8 cellular contexts compared by ENCODE assay signal in genomic region chr12:57844725-57845477, GRCh38. TPM values are rescaled to one million over a fixed set of nuclear protein-coding genes. Genes with fewer than 3 reads are reported as not detected.
DNase-seq lines count a peak whose midpoint lies in the region; ATAC-seq lines count a peak whose summit lies in the region.

No MANE protein-coding gene starts in this region.

- H3K9ac ChIP-seq in neuronal stem cell (ENCODE audit: low read depth, low read length, poor library complexity) = peak overlapping the region; percentile 92

- H3K36me3 ChIP-seq in MG63 (peaks cover 32% of the 10 kb centered on the region), neuronal stem cell (replicated peaks in 1 of 2; ENCODE audit: control insufficient read depth in 2 of 2, insufficient read depth in 2 of 2, low read length in 2 of 2) (peaks cover 0 to 34% of the 10 kb centered on the region in 2 donors)

- H3K18ac ChIP-seq in neuronal stem cell (ENCODE audit: low read length) = peak overlapping the region; percentile 90

- H3K4ac ChIP-seq in neuronal stem cell (ENCODE audit: low read length) = peak overlapping the region; percentile 39

- H3K4me1 ChIP-seq in neuronal stem cell (ENCODE audit: control insufficient read depth in 2 of 2, insufficient read depth in 1 of 2, low read depth in 1 of 2, low read length in 2 of 2) = peaks cover 24 to 44% of the 10 kb centered on the region in 2 donors

- WGBS in neuronal stem cell (ENCODE audit: extremely low coverage in 2 of 2, insufficient read length in 2 of 2, insufficient replicate concordance in 1 of 2), 2 donors = no CpG with 5 or more reads among the region's 42 CpGs

- DNase-seq in D341Med (ENCODE audit: low spot score) (peak; percentile 60), MG63 (peak; percentile 83), globus pallidus (ENCODE audit: low spot score) (peak; percentile 64), neuronal stem cell (ENCODE audit: low spot score) (no peak), NCI-H510A treated with DMSO at 0.1 percent for 48 hours (lab: John Stamatoyannopoulos, UW) (no peak)
- DNase-seq in activated naive CD4-positive, alpha-beta T cell treated with anti-CD3 and anti-CD28 coated beads, Interleukin-2, amount 50 U/mL, for 16 hours = peak; percentile 49

- H4K91ac ChIP-seq in neuronal stem cell (ENCODE audit: low read depth, low read length, poor library complexity) = no peak overlapping the region

- H3K27me3 ChIP-seq in MG63 = no peaks in the 10 kb centered on the region
- H3K27me3 ChIP-seq in neuronal stem cell (ENCODE audit: control insufficient read depth in 3 of 3, insufficient read depth in 3 of 3, low read depth in 1 of 3, low read length in 3 of 3) = no peaks in the 10 kb centered on the region

- H3K27ac ChIP-seq in neuronal stem cell (replicated peaks; ENCODE audit: low read length) = peak overlapping the region; percentile 67

- ATAC-seq in GM21526 (IDR thresholded peaks at IDR 0.05; ENCODE audit: low FRiP score, unreplicated experiment) (peak; percentile 19), HG02763 (IDR thresholded peaks at IDR 0.05; ENCODE audit: unreplicated experiment) (no peak)

- H3K4me2 ChIP-seq in neuronal stem cell (ENCODE audit: insufficient read depth, low read length, poor library complexity, severe bottlenecking) = peak overlapping the region; percentile 95

- peak overlapping the region; percentile 65 for H3K14ac ChIP-seq in neuronal stem cell (ENCODE audit: low read length)

- H2AFZ ChIP-seq in neuronal stem cell (ENCODE audit: low read length) = peak overlapping the region; percentile 98

- H4K8ac ChIP-seq in neuronal stem cell (ENCODE audit: low read depth, low read length) = no peak overlapping the region

- H2BK15ac ChIP-seq in neuronal stem cell (ENCODE audit: low read length) = peak overlapping the region; percentile 60

- H2BK120ac ChIP-seq in neuronal stem cell (ENCODE audit: low read depth, low read length) = peak overlapping the region; percentile 84

- H3K23ac ChIP-seq in neuronal stem cell (ENCODE audit: low read depth, low read length, poor library complexity) = no peak overlapping the region

- H3K4me3 ChIP-seq in MG63 (peak overlapping the region; percentile 91), neuronal stem cell (ENCODE audit: low read length in 2 of 2) (peak overlapping the region; percentile 87 to 96)

- no peaks in the 10 kb centered on the region for H3K9me3 ChIP-seq in MG63
- no peaks in the 10 kb centered on the region for H3K9me3 ChIP-seq in neuronal stem cell (replicated peaks in 1 of 2; ENCODE audit: control insufficient read depth in 2 of 2, insufficient read depth in 1 of 2, low read depth in 1 of 2, low read length in 2 of 2)

- peaks cover 2% of the 10 kb centered on the region for H3K79me1 ChIP-seq in neuronal stem cell (ENCODE audit: low read depth, low read length)

- H2BK5ac ChIP-seq in neuronal stem cell (ENCODE audit: low read length) = peak overlapping the region; percentile 95

- peak overlapping the region; percentile 87 for H2AK5ac ChIP-seq in neuronal stem cell (ENCODE audit: low read depth, low read length)

- H2BK12ac ChIP-seq in neuronal stem cell (ENCODE audit: low read length) = no peak overlapping the region

RNA-seq across cellular contexts. Expression of gene CTDSP2, which starts 1.6 kb away (rescaled TPM):
- 73.2 and 73.3 TPM in 2 replicates for total RNA-seq in MG63 (2014; rRNA removed; shearing (Covaris generic); ENCODE audit: low replicate concordance)
- 72.5 TPM for polyA plus RNA-seq in neuronal stem cell (2013, experiment 1 of 2)
- 71.9 TPM for polyA plus RNA-seq in neuronal stem cell (2013, experiment 2 of 2)

RNA-seq across cellular contexts. Expression of gene AVIL, which starts 26.4 kb away (rescaled TPM):
- total RNA-seq in MG63 (2014; rRNA removed; shearing (Covaris generic); ENCODE audit: low replicate concordance) = 2.5 TPM in 1 of 2 replicates, not detected in the other
- 0.15 TPM for polyA plus RNA-seq in neuronal stem cell (2013, experiment 1 of 2)
- polyA plus RNA-seq in neuronal stem cell (2013, experiment 2 of 2) = 0.17 TPM

Comparison
In these comparisons a context has a peak if more than half of its experiments do, and no peak if none do; other contexts are left out.
1. DNase-seq: peak in D341Med (single experiment), MG63 (single experiment), activated naive CD4-positive, alpha-beta T cell treated with anti-CD3 and anti-CD28 coated beads, Interleukin-2, amount 50 U/mL, for 16 hours (single experiment) and globus pallidus (single experiment); none in neuronal stem cell (single experiment) and NCI-H510A treated with DMSO at 0.1 percent for 48 hours (single experiment).